1 cellular context compared by ENCODE assay signal in genomic region chr6:12718025-12718424, GRCh38.
TF ChIP-seq lines count a peak whose summit lies in the region.

No MANE protein-coding gene starts in this region.

TF ChIP-seq in GM23338, 12 proteins besides CTCF, POLR2A, EP300 and RAD21 (continued from another document):
- no peak for TF ChIP-seq ZNF462 (CRISPR knock-in tag; IDR thresholded peaks at IDR 0.05)
- no peak for TF ChIP-seq ETS1 (IDR thresholded peaks at IDR 0.05)
- TF ChIP-seq EZH2 (IDR thresholded peaks at IDR 0.05; ENCODE audit: low read depth, unreplicated experiment): no peak
- TF ChIP-seq CREB1 (CRISPR knock-in tag; IDR thresholded peaks at IDR 0.05; ENCODE audit: low read depth): no peak
- TF ChIP-seq ZNF331 (CRISPR knock-in tag; IDR thresholded peaks at IDR 0.05; ENCODE audit: low read depth): no peak
- TF ChIP-seq JUNB (IDR thresholded peaks at IDR 0.05; ENCODE audit: unreplicated experiment): no peak
- TF ChIP-seq ZNF114 (CRISPR knock-in tag; IDR thresholded peaks at IDR 0.05): no peak
